34 cellular contexts compared by ENCODE assay signal in genomic region chr14:25526290-25526689, GRCh38.
"Had no signal": no experiment of that assay in that cellular context is flagged by ENCODE, and none has a peak within 500 bp of the region (broad histone marks: within the 10 kb centered on the region; RNA-seq: fewer than 3 reads in every experiment).

No MANE protein-coding gene starts in this region.

- H3K27me3 ChIP-seq: MG63 had no signal

- H3K9me3 ChIP-seq: MG63 had no signal

- H3K36me3 ChIP-seq: MG63 had no signal

- H3K4me3 ChIP-seq: MG63 had no signal

- DNase-seq: Karpas-422, Kasumi-1, MG63, MM.1S, MV-4-11, NCI-H1048, NCI-H1092, NCI-H1092 treated with DMSO at 0.1 percent for 48 hours, NCI-H1105, NCI-H1105 treated with DMSO at 0.1 percent for 48 hours, NCI-H1417, NCI-H1417 treated with DMSO at 0.1 percent for 48 hours, NCI-H1436, NCI-H1436 treated with DMSO at 0.1 percent for 48 hours, NCI-H146, NCI-H1694, NCI-H1694 treated with DMSO at 0.1 percent for 48 hours, NCI-H187, NCI-H187 treated with DMSO at 0.1 percent for 48 hours, NCI-H1930, NCI-H2029, NCI-H2029 treated with DMSO at 0.1 percent for 48 hours, NCI-H2081, NCI-H2081 treated with DMSO at 0.1 percent for 48 hours, NCI-H2107, NCI-H2171, NCI-H2171 treated with DMSO at 0.1 percent for 48 hours, NCI-H2227 treated with DMSO at 0.1 percent for 48 hours, NCI-H226, NCI-H345, NCI-H446, NCI-H446 treated with DMSO at 0.1 percent for 48 hours, NCI-H510A, NCI-H510A treated with DMSO at 0.1 percent for 48 hours had no signal
